1 cellular context compared by ENCODE assay signal in the genomic region with DNA sequence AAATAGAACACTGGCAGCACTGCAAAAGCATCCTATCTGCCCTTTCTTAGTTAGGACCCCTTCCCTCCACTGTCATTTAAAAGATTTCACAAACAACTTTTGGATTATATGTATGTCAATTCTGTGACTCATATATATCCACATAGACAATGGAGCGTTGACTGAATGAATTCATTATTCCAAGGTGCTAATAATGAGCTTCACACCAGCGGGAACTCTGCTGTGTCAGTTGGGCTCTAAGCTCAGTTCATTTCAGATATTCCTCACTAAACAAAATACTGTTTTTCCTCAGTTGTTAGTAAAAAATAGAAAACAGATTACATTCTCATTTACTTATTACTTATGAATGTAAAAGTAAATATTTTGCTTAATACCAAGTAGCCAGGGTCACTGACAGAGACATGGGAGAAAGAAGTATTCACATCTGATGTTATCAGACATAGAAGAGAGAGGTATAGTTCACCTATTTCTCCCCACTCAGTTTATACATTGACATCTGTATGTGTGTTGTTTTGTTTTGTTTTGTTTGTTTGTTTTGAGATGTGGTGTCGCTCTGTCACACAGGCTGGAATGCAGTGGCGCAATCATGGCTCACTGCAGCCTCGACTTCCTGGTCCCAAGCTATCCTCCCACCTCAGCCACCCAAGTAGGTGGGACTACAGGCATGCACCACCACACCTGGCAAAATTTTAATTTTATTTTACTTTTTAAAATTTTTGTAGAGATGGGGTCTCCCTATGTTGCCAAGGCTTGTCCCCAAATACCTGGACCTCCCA.
A peak's percentile ranks its signal among the peaks of the same experiment; 100 is the strongest.
TF ChIP-seq lines count a peak whose summit lies in the region.

No MANE protein-coding gene starts in this region.

TF ChIP-seq in HepG2, 621 proteins besides CTCF, POLR2A, EP300 and RAD21 (continued from another document):
- TF ChIP-seq HOMEZ (CRISPR knock-in tag; IDR thresholded peaks at IDR 0.05; ENCODE audit: low read depth) (peak; percentile 75), ZNF773 (CRISPR knock-in tag; IDR thresholded peaks at IDR 0.05; ENCODE audit: borderline replicate concordance) (no peak), CENPT (CRISPR knock-in tag; IDR thresholded peaks at IDR 0.05; ENCODE audit: low read depth) (no peak), JDP2 (CRISPR knock-in tag; IDR thresholded peaks at IDR 0.05; ENCODE audit: borderline replicate concordance) (no peak), ISX (CRISPR knock-in tag; conservative IDR thresholded peaks at IDR 0.05) (no peak), ZFP82 (CRISPR knock-in tag; IDR thresholded peaks at IDR 0.05; ENCODE audit: borderline replicate concordance) (no peak), ZNF329 (CRISPR knock-in tag; IDR thresholded peaks at IDR 0.05; ENCODE audit: low read depth) (no peak), FOXP1 (IDR thresholded peaks at IDR 0.05) (no peak), FOXP1 (CRISPR knock-in tag; IDR thresholded peaks at IDR 0.05) (peak; percentile 68), ZNF446 (CRISPR knock-in tag; IDR thresholded peaks at IDR 0.05) (no peak), KLF12 (CRISPR knock-in tag; IDR thresholded peaks at IDR 0.05; ENCODE audit: borderline replicate concordance) (no peak), MIER3 (CRISPR knock-in tag; IDR thresholded peaks at IDR 0.05; ENCODE audit: borderline replicate concordance) (no peak), SIN3A (IDR thresholded peaks at IDR 0.05; ENCODE audit: borderline replicate concordance, low read depth, low read length) (no peak), ZNF484 (CRISPR knock-in tag; IDR thresholded peaks at IDR 0.05; ENCODE audit: borderline replicate concordance, low read depth) (no peak), ZNF790 (CRISPR knock-in tag; IDR thresholded peaks at IDR 0.05; ENCODE audit: borderline replicate concordance) (no peak), NFIB (CRISPR knock-in tag; IDR thresholded peaks at IDR 0.05; ENCODE audit: borderline replicate concordance) (no peak), MEF2D (CRISPR knock-in tag; IDR thresholded peaks at IDR 0.05) (no peak), ZNF678 (CRISPR knock-in tag; IDR thresholded peaks at IDR 0.05) (no peak), CEBPB (IDR thresholded peaks at IDR 0.05; ENCODE audit: borderline replicate concordance, low read depth, low read length) (peak; percentile 64; the same call in 1 of the 2 replicates), ZNF512 (CRISPR knock-in tag; IDR thresholded peaks at IDR 0.05) (no peak), TP53 (CRISPR knock-in tag; conservative IDR thresholded peaks at IDR 0.05) (no peak), FOXP4 (CRISPR knock-in tag; IDR thresholded peaks at IDR 0.05) (peak; percentile 21; the same call in 1 of the 2 replicates), CEBPG (CRISPR knock-in tag; IDR thresholded peaks at IDR 0.05) (0 out of 2 replicates have a peak, but pooled peaks have one; percentile 9), ZBTB46 (CRISPR knock-in tag; IDR thresholded peaks at IDR 0.05; ENCODE audit: borderline replicate concordance) (no peak), ZNF713 (CRISPR knock-in tag; IDR thresholded peaks at IDR 0.05) (no peak), CREB1 (IDR thresholded peaks at IDR 0.05) (no peak), CREB1 (CRISPR knock-in tag; IDR thresholded peaks at IDR 0.05) (no peak), POGZ (CRISPR knock-in tag; IDR thresholded peaks at IDR 0.05) (peak; percentile 40; the same call in 1 of the 2 replicates), MED13 (CRISPR knock-in tag; IDR thresholded peaks at IDR 0.05) (no peak), SUZ12 (IDR thresholded peaks at IDR 0.05; ENCODE audit: low read depth, low read length) (no peak), ETV5 (CRISPR knock-in tag; IDR thresholded peaks at IDR 0.05; ENCODE audit: borderline replicate concordance) (no peak), ZNF558 (CRISPR knock-in tag; IDR thresholded peaks at IDR 0.05; ENCODE audit: borderline replicate concordance) (no peak), PRDM15 (CRISPR knock-in tag; IDR thresholded peaks at IDR 0.05) (no peak), ZNF770 (CRISPR knock-in tag; IDR thresholded peaks at IDR 0.05) (no peak)
- TF ChIP-seq, protein P1, sequence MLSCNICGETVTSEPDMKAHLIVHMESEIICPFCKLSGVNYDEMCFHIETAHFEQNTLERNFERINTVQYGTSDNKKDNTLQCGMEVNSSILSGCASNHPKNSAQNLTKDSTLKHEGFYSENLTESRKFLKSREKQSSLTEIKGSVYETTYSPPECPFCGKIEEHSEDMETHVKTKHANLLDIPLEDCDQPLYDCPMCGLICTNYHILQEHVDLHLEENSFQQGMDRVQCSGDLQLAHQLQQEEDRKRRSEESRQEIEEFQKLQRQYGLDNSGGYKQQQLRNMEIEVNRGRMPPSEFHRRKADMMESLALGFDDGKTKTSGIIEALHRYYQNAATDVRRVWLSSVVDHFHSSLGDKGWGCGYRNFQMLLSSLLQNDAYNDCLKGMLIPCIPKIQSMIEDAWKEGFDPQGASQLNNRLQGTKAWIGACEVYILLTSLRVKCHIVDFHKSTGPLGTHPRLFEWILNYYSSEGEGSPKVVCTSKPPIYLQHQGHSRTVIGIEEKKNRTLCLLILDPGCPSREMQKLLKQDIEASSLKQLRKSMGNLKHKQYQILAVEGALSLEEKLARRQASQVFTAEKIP (CRISPR knock-in tag; IDR thresholded peaks at IDR 0.05; ENCODE audit: borderline replicate concordance): no peak
- TF ChIP-seq, protein P2, sequence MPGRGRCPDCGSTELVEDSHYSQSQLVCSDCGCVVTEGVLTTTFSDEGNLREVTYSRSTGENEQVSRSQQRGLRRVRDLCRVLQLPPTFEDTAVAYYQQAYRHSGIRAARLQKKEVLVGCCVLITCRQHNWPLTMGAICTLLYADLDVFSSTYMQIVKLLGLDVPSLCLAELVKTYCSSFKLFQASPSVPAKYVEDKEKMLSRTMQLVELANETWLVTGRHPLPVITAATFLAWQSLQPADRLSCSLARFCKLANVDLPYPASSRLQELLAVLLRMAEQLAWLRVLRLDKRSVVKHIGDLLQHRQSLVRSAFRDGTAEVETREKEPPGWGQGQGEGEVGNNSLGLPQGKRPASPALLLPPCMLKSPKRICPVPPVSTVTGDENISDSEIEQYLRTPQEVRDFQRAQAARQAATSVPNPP (CRISPR knock-in tag; IDR thresholded peaks at IDR 0.05): no peak
